In the genomic region with DNA sequence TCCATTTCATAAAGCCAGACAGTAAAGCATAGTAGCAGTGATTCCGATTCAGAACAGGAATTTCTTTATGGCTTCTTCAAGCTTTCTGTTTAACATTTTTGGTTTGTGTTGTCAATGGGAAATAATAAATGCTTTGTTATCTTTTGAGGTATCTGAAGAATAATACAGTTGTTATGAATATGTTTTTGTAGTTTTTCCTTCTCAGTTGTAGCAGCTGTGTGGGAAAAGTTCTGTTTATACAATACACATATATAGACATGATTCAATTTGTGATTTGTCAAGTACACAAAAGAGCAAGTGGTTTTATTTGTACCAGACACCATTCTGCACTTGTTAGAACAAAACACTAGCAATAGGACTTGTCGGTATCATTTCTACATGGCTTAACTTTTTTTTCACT, we compare ENCODE assay signal across 22 cellular contexts.
"Had no signal": no experiment of that assay in that cellular context is flagged by ENCODE, and none has a peak within 500 bp of the region (broad histone marks: within the 10 kb centered on the region; RNA-seq: fewer than 3 reads in every experiment).

No MANE protein-coding gene starts in this region.

- H3K27ac Mint-ChIP-seq: activated CD8-positive, alpha-beta T cell treated with anti-CD3 and anti-CD28 coated beads for 36 hours; activated naive CD8-positive, alpha-beta T cell treated with anti-CD3 and anti-CD28 coated beads, Interleukin-2, amount 10 ng/mL, durations not matched to agents 7 days and 5 days; activated T-helper 2 cell treated with anti-CD3 and anti-CD28 coated beads, Interferon-gamma antibody, Interleukin-2, Interleukin-4, amounts not matched to agents 10 μg/mL and 5 μg/mL and 100 μg/mL, durations not matched to agents 14 hours and 24 hours and 36 hours; neural progenitor cell had no signal

- H3K4me3 ChIP-seq: esophagus muscularis mucosa, hepatocyte, lower lobe of right lung, neural progenitor cell, pancreas, sigmoid colon, upper lobe of right lung had no signal

- H3K9me3 ChIP-seq: pancreas, upper lobe of right lung had no signal

- ATAC-seq: activated CD8-positive, alpha-beta T cell treated with anti-CD3 and anti-CD28 coated beads for 36 hours; left colon; lower lobe of right lung; pancreas; upper lobe of right lung had no signal

- H3K36me3 ChIP-seq: brain microvascular endothelial cell, esophagus muscularis mucosa, lower lobe of right lung, neural progenitor cell, pancreas, sigmoid colon, upper lobe of right lung had no signal

- H3K27me3 Mint-ChIP-seq: activated CD8-positive, alpha-beta T cell treated with anti-CD3 and anti-CD28 coated beads for 36 hours; activated naive CD8-positive, alpha-beta T cell treated with anti-CD3 and anti-CD28 coated beads, Interleukin-2, amount 10 ng/mL, durations not matched to agents 7 days and 5 days; central memory CD8-positive, alpha-beta T cell had no signal

- H3K9ac ChIP-seq: neural progenitor cell had no signal

- H3K4me2 ChIP-seq: hepatocyte, neural progenitor cell had no signal

- H3K27me3 ChIP-seq: brain microvascular endothelial cell, esophagus muscularis mucosa, hepatocyte, neural progenitor cell, pancreas, sigmoid colon, upper lobe of right lung had no signal

- H2AFZ ChIP-seq: hepatocyte, neural progenitor cell had no signal

- H3K4me3 Mint-ChIP-seq: activated CD8-positive, alpha-beta T cell treated with anti-CD3 and anti-CD28 coated beads for 36 hours; activated naive CD8-positive, alpha-beta T cell treated with anti-CD3 and anti-CD28 coated beads, Interleukin-2, amount 10 ng/mL, durations not matched to agents 7 days and 5 days; central memory CD8-positive, alpha-beta T cell; neural progenitor cell had no signal

- H3K4me1 ChIP-seq: lower lobe of right lung, upper lobe of right lung had no signal

- H3K4me1 Mint-ChIP-seq: neural progenitor cell had no signal

- H3K27ac ChIP-seq: brain microvascular endothelial cell, esophagus muscularis mucosa, hepatocyte, lower lobe of right lung, neural progenitor cell, pancreas, upper lobe of right lung had no signal

- FAIRE-seq: pancreas had no signal

- DNase-seq: activated CD4-positive, alpha-beta T cell treated with anti-CD3 and anti-CD28 coated beads for 48 hours; activated CD4-positive, CD25-positive, alpha-beta regulatory T cell; activated CD8-positive, alpha-beta T cell treated with anti-CD3 and anti-CD28 coated beads for 36 hours; activated naive CD4-positive, alpha-beta T cell treated with Interleukin-2 at 50 U/mL for 16 hours; activated naive CD8-positive, alpha-beta T cell treated with anti-CD3 and anti-CD28 coated beads, Interleukin-2, amount 10 ng/mL, durations not matched to agents 7 days and 5 days; activated T-cell treated with anti-CD3 and anti-CD28 coated beads, Interleukin-2, amount 50 U/mL, for 1 hour; brain microvascular endothelial cell; effector CD8-positive, alpha-beta T cell; foreskin fibroblast; islet precursor cell; left colon; lower lobe of right lung; pancreas; sigmoid colon; stimulated activated naive CD4-positive, alpha-beta T cell; T1000; upper lobe of right lung had no signal
